Comparison of ENCODE assay signal across 8 cellular contexts in the genomic region with DNA sequence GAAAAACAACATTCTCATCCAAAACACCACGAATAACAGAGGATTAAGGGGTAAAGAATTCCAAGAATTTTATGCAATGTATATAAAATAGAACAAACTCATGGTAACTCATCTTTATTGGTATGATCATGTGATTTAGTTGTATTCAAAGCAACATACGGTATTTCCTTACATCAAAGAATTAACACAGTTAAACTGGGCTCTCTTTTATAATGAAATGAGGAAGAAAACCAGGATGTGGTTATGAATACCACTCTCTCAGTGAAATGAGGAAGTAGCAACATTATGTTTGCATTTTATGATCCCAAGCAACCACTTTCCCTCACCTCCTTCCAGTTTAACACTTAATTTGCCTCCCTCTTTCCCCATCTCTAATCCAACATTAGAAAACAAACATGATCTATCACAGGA. TPM values are rescaled to one million over a fixed set of nuclear protein-coding genes. Genes with fewer than 3 reads are reported as not detected.
DNase-seq lines count a peak whose midpoint lies in the region; ATAC-seq and TF ChIP-seq lines count a peak whose summit lies in the region.

No MANE protein-coding gene starts in this region.

- peak overlapping the region; percentile 25 for H3K9ac ChIP-seq in SU-DHL-6 (ENCODE audit: low read length)

- H2AFZ ChIP-seq in SU-DHL-6 (ENCODE audit: low read depth, low read length, severe bottlenecking) = no peak overlapping the region

- peaks cover 35% of the 10 kb centered on the region for H3F3A ChIP-seq in SU-DHL-6 (ENCODE audit: insufficient read depth)

- in situ Hi-C loops in ACHN (cut with HindIII; ENCODE audit: low pct_ligation_motif_present, low pct_unique_long_range_greater_than_20kb, low sequenced_read_pairs) = no loop called here

- DNase-seq in ACHN (peak; percentile 19), iris pigment epithelial cell (ENCODE audit: low read depth) (peak; percentile 45), occipital lobe (lab: John Stamatoyannopoulos, UW) (no peak), NCI-H187 treated with DMSO at 0.1 percent for 48 hours (lab: John Stamatoyannopoulos, UW) (no peak)
- no peak for DNase-seq in effector CD4-positive, alpha-beta T cell

- no peaks in the 10 kb centered on the region for H3K9me2 ChIP-seq in SU-DHL-6 (replicated peaks; ENCODE audit: insufficient read depth, low read length)

- no peak for TF ChIP-seq CTCF in SU-DHL-6 (IDR thresholded peaks at IDR 0.05; ENCODE audit: insufficient read depth, low read length, poor library complexity, severe bottlenecking)

- H3K27me3 ChIP-seq in SU-DHL-6 (ENCODE audit: low read length) = no peaks in the 10 kb centered on the region

- peaks cover 38% of the 10 kb centered on the region for H3K79me2 ChIP-seq in SU-DHL-6 (ENCODE audit: insufficient read depth, low read length)

- H3K36me3 ChIP-seq in SU-DHL-6 (ENCODE audit: low read length) = peaks cover 13% of the 10 kb centered on the region

- no peaks in the 10 kb centered on the region for H3K9me3 ChIP-seq in SU-DHL-6 (ENCODE audit: insufficient read depth, low read length)

- no peaks in the 10 kb centered on the region for H4K20me1 ChIP-seq in SU-DHL-6 (ENCODE audit: low read depth, low read length)

- H3K4me2 ChIP-seq in SU-DHL-6 (ENCODE audit: low read depth, low read length, poor library complexity, severe bottlenecking) = peak overlapping the region; percentile 78

- H3K4me3 ChIP-seq in SU-DHL-6 (ENCODE audit: insufficient read depth, low read length, poor library complexity, severe bottlenecking) = peak overlapping the region; percentile 27

- peak overlapping the region; percentile 90 for H3K27ac ChIP-seq in SU-DHL-6 (ENCODE audit: low read depth, low read length)

- ATAC-seq in GM18907 (IDR thresholded peaks at IDR 0.05; ENCODE audit: unreplicated experiment) = peak; percentile 58
- ATAC-seq in HG03280 (IDR thresholded peaks at IDR 0.05; ENCODE audit: unreplicated experiment) = peak; percentile 66

RNA-seq across cellular contexts. Expression of a gene that starts 22.9 kb away (rescaled TPM):
- total RNA-seq in occipital lobe = 29.2 TPM

Comparison
In these comparisons a context has a peak if more than half of its experiments do, and no peak if none do; other contexts are left out.
1. DNase-seq: peak in ACHN (single experiment) and iris pigment epithelial cell (single experiment); none in occipital lobe (single experiment), effector CD4-positive, alpha-beta T cell (single experiment) and NCI-H187 treated with DMSO at 0.1 percent for 48 hours (single experiment).